17 cellular contexts compared by ENCODE assay signal in genomic region chr15:99574048-99574447, GRCh38. TPM values are rescaled to one million over a fixed set of nuclear protein-coding genes. Genes with fewer than 3 reads are reported as not detected.
A peak's percentile ranks its signal among the peaks of the same experiment; 100 is the strongest.
DNase-seq lines count a peak whose midpoint lies in the region; ATAC-seq, FAIRE-seq and TF ChIP-seq lines count a peak whose summit lies in the region.
"Had no signal": no experiment of that assay in that cellular context is flagged by ENCODE, and none has a peak within 500 bp of the region (broad histone marks: within the 10 kb centered on the region; RNA-seq: fewer than 3 reads in every experiment).

No MANE protein-coding gene starts in this region.

- in situ Hi-C loops in K562 (cut with MboI) = no loop called here

- FAIRE-seq in K562 (lab: Jason Lieb, UNC) (no peak), small intestine (lab: Jason Lieb, UNC) (no peak), kidney (lab: Jason Lieb, UNC) (no peak)
- FAIRE-seq: GM12878, GM18507, H54 had no signal

- H3K4me3 ChIP-seq in left ventricle myocardium inferior = no peak overlapping the region
- H3K4me3 ChIP-seq in K562 = no peak overlapping the region
- H3K4me3 ChIP-seq in small intestine (ENCODE audit: low read depth in 1 of 2, low read length in 2 of 2) = no peak overlapping the region
- H3K4me3 ChIP-seq in Peyer's patch = no peak overlapping the region
- H3K4me3 ChIP-seq in kidney (ENCODE audit: low read length in 2 of 2) = no peak overlapping the region
- H3K4me3 ChIP-seq: GM12878, GM23248 had no signal

- H2AFZ ChIP-seq in K562 (ENCODE audit: low read depth, low read length) = no peak overlapping the region
- H2AFZ ChIP-seq: GM23248 had no signal

- H3K27ac ChIP-seq in left ventricle myocardium inferior (replicated peaks) (peak overlapping the region; percentile 12), K562 (ENCODE audit: extremely low read depth, low read depth, low read length) (no peak overlapping the region), small intestine (ENCODE audit: low read depth in 1 of 2, low read length in 1 of 2) (no peak overlapping the region), Peyer's patch (peak overlapping the region in 1 of 4 donors; percentile 48), kidney (ENCODE audit: low read depth in 2 of 2, low read length in 2 of 2) (no peak overlapping the region)
- H3K27ac ChIP-seq: C4-2B, GM23248 had no signal

- 0 out of 2 replicates have a peak, but pooled peaks cover 9% of the 10 kb centered on the region for H4K20me1 ChIP-seq in K562 (replicated peaks; ENCODE audit: control insufficient read depth, insufficient read depth, low read length)

- H3K27me3 ChIP-seq in left ventricle myocardium inferior (ENCODE audit: low read depth) = no peaks in the 10 kb centered on the region
- H3K27me3 ChIP-seq in K562 (ENCODE audit: control insufficient read depth in 2 of 2, insufficient read depth in 2 of 2, low read length in 2 of 2) = no peaks in the 10 kb centered on the region
- no peaks in the 10 kb centered on the region for H3K27me3 ChIP-seq in small intestine (ENCODE audit: control insufficient read depth in 2 of 2, insufficient read depth in 2 of 2, low read length in 2 of 2)
- no peaks in the 10 kb centered on the region for H3K27me3 ChIP-seq in Peyer's patch

- no peak overlapping the region for H3K9ac ChIP-seq in K562 (ENCODE audit: insufficient read depth in 1 of 2, low read depth in 2 of 2, low read length in 2 of 2)
- no peak overlapping the region for H3K9ac ChIP-seq in kidney (ENCODE audit: low read length in 2 of 2)
- H3K9ac ChIP-seq: GM23248 had no signal

- TF ChIP-seq EP300 in K562 (IDR thresholded peaks at IDR 0.05; ENCODE audit: low read length) = no peak

- TF ChIP-seq CTCF in left ventricle myocardium inferior (IDR thresholded peaks at IDR 0.05; ENCODE audit: borderline replicate concordance) (no peak), K562 (IDR thresholded peaks at IDR 0.05 in 2 of 3, conservative IDR thresholded peaks at IDR 0.05 in 1 of 3; ENCODE audit: insufficient read depth in 2 of 3, low read depth in 1 of 3, low read length in 3 of 3) (no peak), Peyer's patch (IDR thresholded peaks at IDR 0.05) (no peak), kidney (IDR thresholded peaks at IDR 0.05; ENCODE audit: borderline replicate concordance, extremely low read depth, insufficient read depth) (no peak)

- H3K9me3 ChIP-seq in left ventricle myocardium inferior (replicated peaks) (no peaks in the 10 kb centered on the region), K562 (replicated peaks; ENCODE audit: control insufficient read depth, insufficient read depth, low read depth, low read length) (no peaks in the 10 kb centered on the region), small intestine (ENCODE audit: control insufficient read depth, low read depth) (no peaks in the 10 kb centered on the region), Peyer's patch (no peaks in the 10 kb centered on the region), kidney (ENCODE audit: control insufficient read depth in 1 of 2, low read length in 2 of 2) (no peaks in the 10 kb centered on the region)

- H3K4me1 ChIP-seq in left ventricle myocardium inferior (peaks cover 99% of the 10 kb centered on the region), K562 (replicated peaks in 1 of 2; ENCODE audit: control insufficient read depth in 2 of 2, insufficient read depth in 2 of 2, low read length in 2 of 2) (peaks cover 0 to 11% of the 10 kb centered on the region in 2 experiments; a peak in 2 of 5 replicates), small intestine (ENCODE audit: control insufficient read depth in 2 of 2, insufficient read depth in 1 of 2, low read depth in 1 of 2, low read length in 1 of 2) (no peaks in the 10 kb centered on the region), Peyer's patch (peaks cover 0 to 19% (median 0%) of the 10 kb centered on the region in 4 donors), kidney (ENCODE audit: control insufficient read depth in 1 of 2, insufficient read depth in 1 of 2, low read depth in 1 of 2, low read length in 2 of 2) (peaks cover 3 to 5% of the 10 kb centered on the region in 2 donors)

- no peak for TF ChIP-seq RAD21 in K562 (CRISPR knock-in tag; conservative IDR thresholded peaks at IDR 0.05 in 1 of 2, IDR thresholded peaks at IDR 0.05 in 1 of 2)

- no peak for ATAC-seq in left ventricle myocardium superior
- no peak for ATAC-seq in K562
- ATAC-seq in left colon = peak; percentile 81
- ATAC-seq: GM12878, HCT116 had no signal

- TF ChIP-seq POLR2A in K562 (conservative IDR thresholded peaks at IDR 0.05) (no peak), Peyer's patch (IDR thresholded peaks at IDR 0.05) (no peak)

- H3K9me1 ChIP-seq in K562 (ENCODE audit: control insufficient read depth, insufficient read depth, low read length) = no peaks in the 10 kb centered on the region

- intact Hi-C loops in left ventricle myocardium inferior (cut with micrococcal nuclease) (loop anchor here (10.0 kb wide), 1 partner anchor 111 kb away; no protein-coding TSS in a partner anchor), left ventricle myocardium superior (cut with micrococcal nuclease) (loop anchor here (10.0 kb wide), 2 partner anchors 99 to 121 kb away; no protein-coding TSS in a partner anchor), K562 (cut with micrococcal nuclease) (no loop called here), left colon (cut with DNase I, micrococcal nuclease) (no loop called here), kidney (cut with DNase I) (no loop called here)

- no TSS peak for BruUV-seq in K562 (replicated peaks; lab: Mats Ljungman, UMichigan)

- H3K79me2 ChIP-seq in K562 (ENCODE audit: control insufficient read depth, insufficient read depth, low read length) = peaks cover 41% of the 10 kb centered on the region

- 9% methylated on average over 3 of the region's 4 CpGs for WGBS in K562 (ENCODE audit: insufficient coverage, low coverage, missing lambda C conversion rate)
- WGBS in small intestine, 3 donors = 17 to 59% (median 32%) methylated on average over 4 of the region's 4 CpGs

- DNase-seq in left ventricle myocardium inferior (no peak), left ventricle myocardium superior (no peak), K562 (ENCODE audit: extremely low read depth in 1 of 4, low spot score in 3 of 4) (no peak), left colon (no peak), small intestine (peak; percentile 66), Peyer's patch (no peak), kidney (no peak)
- DNase-seq in stimulated activated naive CD4-positive, alpha-beta T cell treated with Interleukin-2 at 50 U/mL for 16 hours (lab: John Stamatoyannopoulos, UW) = no peak
- DNase-seq: 8988T; CD4-positive, alpha-beta memory T cell; DMS79; GM23248 had no signal

- H3K36me3 ChIP-seq in left ventricle myocardium inferior = no peaks in the 10 kb centered on the region
- H3K36me3 ChIP-seq in K562 (ENCODE audit: control insufficient read depth, insufficient read depth, low read length) = no peaks in the 10 kb centered on the region
- H3K36me3 ChIP-seq in small intestine (ENCODE audit: control insufficient read depth in 2 of 2, insufficient read depth in 2 of 2, low read length in 2 of 2) = no peaks in the 10 kb centered on the region
- H3K36me3 ChIP-seq in Peyer's patch = no peaks in the 10 kb centered on the region
- no peaks in the 10 kb centered on the region for H3K36me3 ChIP-seq in kidney (ENCODE audit: control insufficient read depth in 1 of 2, insufficient read depth in 2 of 2, low read length in 2 of 2)

- POLR2A ChIA-PET in K562 (lab: Yijun Ruan, JAX) = interaction anchor here (0.7 to 1.6 kb wide), 3 partner anchors 9 to 26 kb away, joined by 3 to 6 read pairs (median 4); no protein-coding TSS in a partner anchor

- CTCF ChIA-PET in K562 (lab: Yijun Ruan, JAX; ENCODE audit: low intra/inter-chr PET ratio) = no interaction called here

- H3K4me2 ChIP-seq in K562 (ENCODE audit: insufficient read depth, low read length) = no peak overlapping the region

TF ChIP-seq in K562, 482 proteins besides CTCF, POLR2A, EP300 and RAD21:
- TF ChIP-seq CEBPB (tag; IDR thresholded peaks at IDR 0.05) = 0 out of 2 replicates have a peak, but pooled peaks have one; percentile 17
- no peak for TF ChIP-seq SAP30 (IDR thresholded peaks at IDR 0.05; ENCODE audit: borderline replicate concordance, insufficient read depth, low read depth, low read length, poor library complexity, severe bottlenecking)

RNA-seq across cellular contexts. Expression of gene MEF2A, which starts 8.3 kb away (rescaled TPM):
- total RNA-seq in left ventricle myocardium inferior (152 TPM), left ventricle myocardium superior (160 TPM), K562 (2014; rRNA removed) (7.7 and 7.8 TPM in 2 replicates), K562 (2014; rRNA removed; fragmentation: Illumina TruSeq; extraction: Trizol) (10.6 and 10.7 TPM in 2 replicates), K562 (2015; rRNA removed; fragmentation: Illumina TruSeq; extraction: Trizol) (7.6 and 8.3 TPM in 2 replicates), K562 (2021) (9.6 and 10.9 TPM in 2 replicates), left colon (10 to 100 TPM; 35.3 to 40.5 TPM), Peyer's patch (10 to 100 TPM; 34.1 to 94.1 (median 41.4) TPM), kidney (82.2 TPM)
- 8.8 and 37.5 TPM in 2 replicates for total RNA-seq in K562 (2011; cell fraction: chromatin; rRNA removed; ENCODE audit: low replicate concordance)
- 4.5 and 5.9 TPM in 2 replicates for total RNA-seq in K562 (2011; cell fraction: nucleolus; rRNA removed)
- total RNA-seq in K562 (2011; cell fraction: nucleoplasm; rRNA removed) = 6.2 and 9.9 TPM in 2 replicates
- polyA plus RNA-seq in K562 (2011; rRNA removed) (8.8 and 9.7 TPM in 2 replicates), K562 (2014; fragmentation: Illumina TruSeq; extraction: Trizol) (8.7 and 9.1 TPM in 2 replicates), K562 (2014; fragmentation: Nextera tagmentation; extraction: Ambion mirVana) (1 to 10 TPM; 1.6 to 2.1 TPM), K562 (2014; rRNA removed) (7.6 and 18.7 TPM in 2 replicates), small intestine (10 to 100 TPM; 11.2 to 12.7 (median 12.6) TPM), kidney (ENCODE audit: insufficient read depth, low read depth, low replicate concordance) (20.8 TPM)
- 5.3 and 5.4 TPM in 2 replicates for polyA plus RNA-seq in K562 (2011; cell fraction: cytosol; rRNA removed)
- polyA plus RNA-seq in K562 (2011; cell fraction: nucleus; rRNA removed) = 14.6 and 15.6 TPM in 2 replicates
- 5.6 and 7.3 TPM in 2 replicates for polyA plus RNA-seq in K562 (2012)
- 8.9 and 9.9 TPM in 2 replicates for polyA minus RNA-seq in K562 (2011; rRNA and poly(A)+ RNA removed)
- 5.5 and 6.5 TPM in 2 replicates for polyA minus RNA-seq in K562 (2011; cell fraction: cytosol; rRNA and poly(A)+ RNA removed)
- 11.2 and 14.4 TPM in 2 replicates for polyA minus RNA-seq in K562 (2011; cell fraction: nucleus; rRNA and poly(A)+ RNA removed)

Comparison
In these comparisons a context has a peak if more than half of its experiments do, and no peak if none do; other contexts are left out.
1. intact Hi-C loops: an anchor here in left ventricle myocardium inferior (10.0 kb wide) and left ventricle myocardium superior (10.0 kb wide); none called in K562, left colon and kidney.